9 cellular contexts compared by ENCODE assay signal in the genomic region with DNA sequence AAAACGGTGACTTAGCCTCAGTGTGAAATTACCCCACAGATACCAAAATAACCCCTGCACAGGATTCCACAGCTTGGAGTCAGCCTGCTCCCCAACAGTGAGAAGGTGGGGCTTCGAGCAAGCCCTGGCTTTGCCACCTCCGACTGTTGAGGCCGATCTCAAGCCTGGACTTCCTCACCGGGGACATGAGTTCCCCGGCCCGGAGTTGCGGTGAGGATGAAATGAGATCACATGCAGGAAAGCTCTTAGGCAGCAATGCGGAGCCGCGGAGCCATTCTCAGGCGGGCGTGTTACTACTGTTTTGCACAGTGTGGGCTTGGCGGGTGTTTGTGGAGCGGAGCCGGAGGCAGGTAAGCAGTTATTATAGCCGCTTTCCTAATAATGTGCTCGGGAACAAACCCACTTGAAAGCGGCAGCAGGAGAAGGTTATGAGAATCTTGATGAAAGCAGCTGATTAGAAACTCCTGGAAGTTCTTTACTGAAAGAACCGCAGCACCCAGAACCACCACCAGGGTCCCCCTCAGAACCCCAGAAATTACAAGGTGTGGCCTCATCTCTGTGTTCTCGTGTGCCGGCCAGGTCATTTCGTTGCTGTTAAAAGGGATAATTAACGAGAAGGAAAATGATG. TPM values are rescaled to one million over a fixed set of nuclear protein-coding genes. Genes with fewer than 3 reads are reported as not detected.
DNase-seq lines count a peak whose midpoint lies in the region; ATAC-seq and TF ChIP-seq lines count a peak whose summit lies in the region.
"Had no signal": no experiment of that assay in that cellular context is flagged by ENCODE, and none has a peak within 500 bp of the region (broad histone marks: within the 10 kb centered on the region; RNA-seq: fewer than 3 reads in every experiment).

No MANE protein-coding gene starts in this region.

- H3K4me2 ChIP-seq in KMS-11 (no peak overlapping the region), mammary epithelial cell (ENCODE audit: insufficient read depth, low read depth, low read length) (no peak overlapping the region), osteoblast (ENCODE audit: insufficient read depth, low read length) (peak overlapping the region; percentile 18)

- 0 out of 2 replicates have a peak, but pooled peaks cover 1% of the 10 kb centered on the region for H4K20me1 ChIP-seq in KMS-11 (ENCODE audit: insufficient read depth)
- H4K20me1 ChIP-seq in mammary epithelial cell (ENCODE audit: insufficient read depth, low read length) = no peaks in the 10 kb centered on the region
- peaks cover 7% of the 10 kb centered on the region for H4K20me1 ChIP-seq in osteoblast (ENCODE audit: insufficient read depth, low read length)

- in situ Hi-C loops in mammary epithelial cell (cut with MboI; ENCODE audit: low sequenced_read_pairs in 2 of 2) = no loop called here

- CTCF ChIA-PET in mammary epithelial cell (lab: Charles Lee; ENCODE audit: low non-redundant PET) = no interaction called here

- DNase-seq in NCI-H2171 treated with DMSO at 0.1 percent for 48 hours (lab: John Stamatoyannopoulos, UW) (peak; percentile 19), NCI-H2171 (lab: John Stamatoyannopoulos, UW) (no peak), mammary epithelial cell (no peak), osteoblast (ENCODE audit: insufficient read length, low spot score, missing footprints) (peak; percentile 90), NCI-H2196 treated with DMSO at 0.1 percent for 48 hours (lab: John Stamatoyannopoulos, UW; ENCODE audit: unreplicated experiment) (no peak), right atrium auricular region (ENCODE audit: low spot score) (no peak)
- DNase-seq: SHP77 had no signal

- no peak for ATAC-seq in GM18519 (IDR thresholded peaks at IDR 0.05; ENCODE audit: low FRiP score, unreplicated experiment)

- no peaks in the 10 kb centered on the region for H3K36me3 ChIP-seq in KMS-11 (ENCODE audit: insufficient read depth)
- H3K36me3 ChIP-seq in mammary epithelial cell (ENCODE audit: insufficient read depth, low read length) = no peaks in the 10 kb centered on the region
- no peaks in the 10 kb centered on the region for H3K36me3 ChIP-seq in osteoblast (ENCODE audit: insufficient read depth, low read length)
- no peaks in the 10 kb centered on the region for H3K36me3 ChIP-seq in right atrium auricular region

- peak; percentile 37 for TF ChIP-seq CTCF in KMS-11 (conservative IDR thresholded peaks at IDR 0.05; ENCODE audit: low read depth, low read length)
- TF ChIP-seq CTCF in mammary epithelial cell (conservative IDR thresholded peaks at IDR 0.05 in 1 of 2, IDR thresholded peaks at IDR 0.05 in 1 of 2; ENCODE audit: extremely low read depth in 1 of 2, insufficient read depth in 1 of 2, low read depth in 1 of 2, low read length in 2 of 2) = peak; percentile 32 to 41
- TF ChIP-seq CTCF in osteoblast (IDR thresholded peaks at IDR 0.05; ENCODE audit: extremely low read depth, low read depth, low read length) = peak; percentile 37
- no peak for TF ChIP-seq CTCF in right atrium auricular region (IDR thresholded peaks at IDR 0.05)

- WGBS in mammary epithelial cell (ENCODE audit: low coverage, missing lambda C conversion rate) = 89% methylated on average over 24 of the region's 24 CpGs

- no peak overlapping the region for H3K4me3 ChIP-seq in KMS-11 (IDR thresholded peaks at IDR 0.05; ENCODE audit: insufficient read depth, low read depth, low read length)
- no peak overlapping the region for H3K4me3 ChIP-seq in mammary epithelial cell (replicated peaks in 1 of 3; ENCODE audit: insufficient read depth in 1 of 3, low read depth in 2 of 3, low read length in 3 of 3)
- H3K4me3 ChIP-seq in osteoblast (ENCODE audit: insufficient read depth, low read length) = peak overlapping the region; percentile 13
- H3K4me3 ChIP-seq in right atrium auricular region = no peak overlapping the region

- H3K79me2 ChIP-seq in KMS-11 (ENCODE audit: insufficient read depth, low read depth) (peaks cover 4% of the 10 kb centered on the region; the same call in 1 of the 2 replicates), mammary epithelial cell (ENCODE audit: insufficient read depth, low read length) (peaks cover 13% of the 10 kb centered on the region), osteoblast (ENCODE audit: insufficient read depth, low read length) (peaks cover 6% of the 10 kb centered on the region)

- dilution Hi-C loops in mammary epithelial cell (cut with HindIII; ENCODE audit: low sequenced_read_pairs) = no loop called here

- H3K4me1 ChIP-seq in KMS-11 (ENCODE audit: low read depth, poor library complexity, severe bottlenecking) (no peaks in the 10 kb centered on the region), mammary epithelial cell (ENCODE audit: insufficient read depth, low read length) (peaks cover 27% of the 10 kb centered on the region), osteoblast (ENCODE audit: insufficient read depth, low read length) (peaks cover 15% of the 10 kb centered on the region), right atrium auricular region (peaks cover 0 to 22% of the 10 kb centered on the region in 2 donors)

- H3K27me3 ChIP-seq in KMS-11 (ENCODE audit: insufficient read depth, low read depth) = no peaks in the 10 kb centered on the region; the same call in 1 of the 2 replicates
- no peaks in the 10 kb centered on the region for H3K27me3 ChIP-seq in mammary epithelial cell (ENCODE audit: insufficient read depth, low read length)
- no peaks in the 10 kb centered on the region for H3K27me3 ChIP-seq in osteoblast (ENCODE audit: insufficient read depth, low read length)
- H3K27me3 ChIP-seq in right atrium auricular region = no peaks in the 10 kb centered on the region

- no peak overlapping the region for H3K9ac ChIP-seq in KMS-11
- H3K9ac ChIP-seq in mammary epithelial cell (ENCODE audit: insufficient read depth, low read length) = no peak overlapping the region

- H2AFZ ChIP-seq in KMS-11 (ENCODE audit: low read depth) (no peak overlapping the region), mammary epithelial cell (ENCODE audit: low read depth, low read length) (no peak overlapping the region), osteoblast (ENCODE audit: low read length) (peak overlapping the region; percentile 65)

- H3K27ac ChIP-seq in KMS-11 (no peak overlapping the region), mammary epithelial cell (ENCODE audit: insufficient read depth, low read depth, low read length) (no peak overlapping the region), osteoblast (ENCODE audit: low read depth, low read length) (no peak overlapping the region), right atrium auricular region (no peak overlapping the region)

- no TSS peak for BruUV-seq in mammary epithelial cell (replicated peaks; lab: Mats Ljungman, UMichigan)

- intact Hi-C loops in mammary epithelial cell (cut with micrococcal nuclease) = no loop called here

- H3K9me3 ChIP-seq in mammary epithelial cell (replicated peaks; ENCODE audit: insufficient read depth, low read length) (no peaks in the 10 kb centered on the region), osteoblast (ENCODE audit: low read depth, low read length) (no peaks in the 10 kb centered on the region), right atrium auricular region (no peaks in the 10 kb centered on the region)

RNA-seq across cellular contexts. Expression of a gene that starts 3.9 kb away (rescaled TPM):
- total RNA-seq in mammary epithelial cell (100 to 1,000 TPM; 229 to 335 TPM), osteoblast (110 and 140 TPM in 2 replicates), right atrium auricular region (10 to 100 TPM; 47.5 to 54.0 TPM)
- 168 TPM for polyA plus RNA-seq in mammary epithelial cell
- polyA minus RNA-seq in mammary epithelial cell = 399 TPM

Comparison
In these comparisons a context has a peak if more than half of its experiments do, and no peak if none do; other contexts are left out.
1. DNase-seq: peak in NCI-H2171 treated with DMSO at 0.1 percent for 48 hours (single experiment) and osteoblast (single experiment); none in NCI-H2171 (single experiment), mammary epithelial cell (single experiment), NCI-H2196 treated with DMSO at 0.1 percent for 48 hours (single experiment) and right atrium auricular region (single experiment).
2. CTCF ChIP-seq: peak in KMS-11 (single experiment), mammary epithelial cell (2 of 2) and osteoblast (single experiment); none in right atrium auricular region (0 of 2).